In genomic region chr2:118848381-118849225, GRCh38 we compare ENCODE assay signal across 11 cellular contexts. TPM values are rescaled to one million over a fixed set of nuclear protein-coding genes. Genes with fewer than 3 reads are reported as not detected.
DNase-seq lines count a peak whose midpoint lies in the region; ATAC-seq and TF ChIP-seq lines count a peak whose summit lies in the region.
"Had no signal": no experiment of that assay in that cellular context is flagged by ENCODE, and none has a peak within 500 bp of the region (broad histone marks: within the 10 kb centered on the region; RNA-seq: fewer than 3 reads in every experiment).

No MANE protein-coding gene starts in this region.

- peak overlapping the region; percentile 57 for H3K4me3 Mint-ChIP-seq in activated naive CD4-positive, alpha-beta T cell treated with anti-CD3 and anti-CD28 coated beads, Interleukin-2, amount 50 U/mL, for 24 hours
- H3K4me3 Mint-ChIP-seq in activated T-helper 17 cell treated with anti-CD3 and anti-CD28 coated beads, Interleukin-2, amount 50 U/mL, for 72 hours = peak overlapping the region; percentile 23
- peak overlapping the region; percentile 48 for H3K4me3 Mint-ChIP-seq in memory B cell
- H3K4me3 Mint-ChIP-seq: central memory CD8-positive, alpha-beta T cell had no signal

- H3K9me3 Mint-ChIP-seq in activated naive CD4-positive, alpha-beta T cell treated with anti-CD3 and anti-CD28 coated beads, Interleukin-2, amount 50 U/mL, for 24 hours = no peaks in the 10 kb centered on the region
- H3K9me3 Mint-ChIP-seq in activated T-helper 17 cell treated with anti-CD3 and anti-CD28 coated beads, Interleukin-2, amount 50 U/mL, for 72 hours = no peaks in the 10 kb centered on the region
- H3K9me3 Mint-ChIP-seq in memory B cell = peaks cover 2% of the 10 kb centered on the region
- H3K9me3 Mint-ChIP-seq: central memory CD8-positive, alpha-beta T cell had no signal

- peak overlapping the region; percentile 30 for H3K27ac Mint-ChIP-seq in activated naive CD4-positive, alpha-beta T cell treated with anti-CD3 and anti-CD28 coated beads, Interleukin-2, amount 50 U/mL, for 24 hours
- no peak overlapping the region for H3K27ac Mint-ChIP-seq in activated T-helper 17 cell treated with anti-CD3 and anti-CD28 coated beads, Interleukin-2, amount 50 U/mL, for 72 hours
- H3K27ac Mint-ChIP-seq in memory B cell = no peak overlapping the region

- H3K4me1 ChIP-seq in testis = peaks cover 3% of the 10 kb centered on the region

- intact Hi-C loops in testis (cut with DNase I; ENCODE audit: low total_unique reads) = no loop called here

- ATAC-seq in activated T-helper 17 cell treated with anti-CD3 and anti-CD28 coated beads, Interleukin-2, amount 50 U/mL, for 72 hours (replicated peaks) = no peak
- no peak for ATAC-seq in memory B cell (ENCODE audit: low read depth)
- ATAC-seq in GM18907 (IDR thresholded peaks at IDR 0.05; ENCODE audit: unreplicated experiment) = no peak

- DNase-seq in activated naive CD4-positive, alpha-beta T cell treated with Interleukin-2 at 50 U/mL for 16 hours = no peak
- DNase-seq in memory B cell (ENCODE audit: low spot score in 2 of 2) = no peak
- no peak for DNase-seq in testis
- DNase-seq in NCI-H2029 (lab: John Stamatoyannopoulos, UW) = no peak
- DNase-seq in mesenteric fat pad (ENCODE audit: low spot score) = no peak
- DNase-seq: activated CD4-positive, alpha-beta T cell treated with anti-CD3 and anti-CD28 coated beads for 4 hours had no signal

- no peaks in the 10 kb centered on the region for H3K27me3 ChIP-seq in testis

- H3K36me3 Mint-ChIP-seq in activated naive CD4-positive, alpha-beta T cell treated with anti-CD3 and anti-CD28 coated beads, Interleukin-2, amount 50 U/mL, for 24 hours = no peaks in the 10 kb centered on the region
- peaks cover 14% of the 10 kb centered on the region for H3K36me3 Mint-ChIP-seq in activated T-helper 17 cell treated with anti-CD3 and anti-CD28 coated beads, Interleukin-2, amount 50 U/mL, for 72 hours (ENCODE audit: low read depth)
- H3K36me3 Mint-ChIP-seq in memory B cell = no peaks in the 10 kb centered on the region

- no peaks in the 10 kb centered on the region for H3K9me3 ChIP-seq in testis

- H3K4me1 Mint-ChIP-seq in activated naive CD4-positive, alpha-beta T cell treated with anti-CD3 and anti-CD28 coated beads, Interleukin-2, amount 50 U/mL, for 24 hours = peaks cover 37% of the 10 kb centered on the region
- H3K4me1 Mint-ChIP-seq in activated T-helper 17 cell treated with anti-CD3 and anti-CD28 coated beads, Interleukin-2, amount 50 U/mL, for 72 hours = peaks cover 4% of the 10 kb centered on the region
- no peaks in the 10 kb centered on the region for H3K4me1 Mint-ChIP-seq in memory B cell

- 3 to 4% methylated on average over 36 to 46 of the region's 46 CpGs for WGBS in testis, 2 donors

- H3K36me3 ChIP-seq in testis (ENCODE audit: low read depth, missing control alignments) = no peaks in the 10 kb centered on the region

- no peak overlapping the region for H3K27ac ChIP-seq in testis

- peaks cover 62% of the 10 kb centered on the region for H3K27me3 Mint-ChIP-seq in activated naive CD4-positive, alpha-beta T cell treated with anti-CD3 and anti-CD28 coated beads, Interleukin-2, amount 50 U/mL, for 24 hours
- H3K27me3 Mint-ChIP-seq in activated T-helper 17 cell treated with anti-CD3 and anti-CD28 coated beads, Interleukin-2, amount 50 U/mL, for 72 hours = peaks cover 72% of the 10 kb centered on the region
- peaks cover 38% of the 10 kb centered on the region for H3K27me3 Mint-ChIP-seq in memory B cell

- H3K4me3 ChIP-seq in testis = peak overlapping the region; percentile 18 to 31

- TF ChIP-seq CTCF in testis (IDR thresholded peaks at IDR 0.05) = no peak

- TF ChIP-seq POLR2A in testis (IDR thresholded peaks at IDR 0.05) = no peak

RNA-seq across cellular contexts. Expression of gene EN1, which starts 1.2 kb away (rescaled TPM):
- total RNA-seq in activated T-helper 17 cell treated with anti-CD3 and anti-CD28 coated beads, Interleukin-2, amount 50 U/mL, for 72 hours = not detected
- total RNA-seq in testis (under 1 TPM; 0.62 to 0.71 TPM), mesenteric fat pad (4.4 TPM)
- polyA plus RNA-seq in testis (ENCODE audit: insufficient read depth, low read depth, low replicate concordance) = 0.20 TPM
- total RNA-seq: frontal cortex had no signal
